In genomic region chr13:51643882-51644281, GRCh38 we compare ENCODE assay signal across 8 cellular contexts. TPM values are rescaled to one million over a fixed set of nuclear protein-coding genes. Genes with fewer than 3 reads are reported as not detected.
DNase-seq lines count a peak whose midpoint lies in the region; ATAC-seq and TF ChIP-seq lines count a peak whose summit lies in the region.

No MANE protein-coding gene starts in this region.

- no peaks in the 10 kb centered on the region for H3K27me3 Mint-ChIP-seq in activated T-cell treated with anti-CD3 and anti-CD28 coated beads, Interleukin-2, amount 50 U/mL, for 24 hours

- peaks cover 53% of the 10 kb centered on the region for H3K4me1 Mint-ChIP-seq in activated T-cell treated with anti-CD3 and anti-CD28 coated beads, Interleukin-2, amount 50 U/mL, for 24 hours (ENCODE audit: low read depth)

- no peak for DNase-seq in activated T-cell treated with anti-CD3 and anti-CD28 coated beads, Interleukin-2, amount 50 U/mL, for 24 hours
- no peak for DNase-seq in activated T-cell treated with anti-CD3 and anti-CD28 coated beads, Interleukin-2, amount 50 U/mL, for 48 hours
- DNase-seq in RPMI7951 (ENCODE audit: low read depth) (peak; percentile 94), epithelial cell of proximal tubule (ENCODE audit: low read depth) (peak; percentile 85), smooth muscle cell of the brain vasculature (ENCODE audit: low read depth, low spot score) (peak; percentile 77), NCI-H774 (lab: John Stamatoyannopoulos, UW) (no peak), NCI-H510A (lab: John Stamatoyannopoulos, UW) (no peak)

- H3K4me3 Mint-ChIP-seq in activated T-cell treated with anti-CD3 and anti-CD28 coated beads, Interleukin-2, amount 50 U/mL, for 24 hours = peak overlapping the region; percentile 8

- H3K27ac Mint-ChIP-seq in activated T-cell treated with anti-CD3 and anti-CD28 coated beads, Interleukin-2, amount 50 U/mL, for 24 hours = peak overlapping the region; percentile 80

- TF ChIP-seq CTCF in epithelial cell of proximal tubule (conservative IDR thresholded peaks at IDR 0.05; ENCODE audit: low read depth, low read length) = no peak

- no peak for ATAC-seq in HG02970 (IDR thresholded peaks at IDR 0.05; ENCODE audit: low FRiP score, unreplicated experiment)

- peaks cover 3% of the 10 kb centered on the region for H3K36me3 Mint-ChIP-seq in activated T-cell treated with anti-CD3 and anti-CD28 coated beads, Interleukin-2, amount 50 U/mL, for 24 hours (ENCODE audit: low read depth)

- peak overlapping the region; percentile 10 for H3K4me3 ChIP-seq in epithelial cell of proximal tubule (ENCODE audit: low read depth, low read length)

- H3K9me3 Mint-ChIP-seq in activated T-cell treated with anti-CD3 and anti-CD28 coated beads, Interleukin-2, amount 50 U/mL, for 24 hours = no peaks in the 10 kb centered on the region

RNA-seq across cellular contexts. Expression of gene WDFY2, which starts 59.6 kb away (rescaled TPM):
- 3.4 and 3.8 TPM in 2 replicates for total RNA-seq in RPMI7951 (2014; rRNA removed; shearing (Covaris generic))
- 3.5 and 5.1 TPM in 2 replicates for total RNA-seq in epithelial cell of proximal tubule

Comparison
In these comparisons a context has a peak if more than half of its experiments do, and no peak if none do; other contexts are left out.
1. DNase-seq: peak in RPMI7951 (single experiment), epithelial cell of proximal tubule (single experiment) and smooth muscle cell of the brain vasculature (single experiment); none in activated T-cell treated with anti-CD3 and anti-CD28 coated beads, Interleukin-2, amount 50 U/mL, for 24 hours (single experiment), activated T-cell treated with anti-CD3 and anti-CD28 coated beads, Interleukin-2, amount 50 U/mL, for 48 hours (0 of 2), NCI-H774 (single experiment) and NCI-H510A (single experiment).